ENCODE assay signal across 10 cellular contexts in the genomic region with DNA sequence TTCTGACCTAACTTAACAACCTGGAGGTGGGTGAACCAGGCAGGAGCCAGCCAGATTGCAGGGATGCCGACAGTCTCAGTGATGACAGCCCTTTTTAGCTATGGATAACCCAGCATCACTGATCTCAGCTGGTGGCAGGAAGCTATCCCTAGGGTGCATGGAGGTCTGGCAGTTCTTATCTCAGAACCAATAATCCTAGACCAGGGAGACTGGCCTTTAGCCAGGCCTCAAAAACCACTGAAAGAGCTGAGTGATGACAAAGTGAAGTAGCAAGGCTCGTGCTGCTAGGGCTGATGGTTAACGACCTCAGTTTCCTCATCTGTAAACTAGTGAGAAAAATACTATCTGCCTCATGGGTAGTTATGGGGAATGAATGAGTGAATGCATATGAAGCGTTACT.
DNase-seq lines count a peak whose midpoint lies in the region; FAIRE-seq and TF ChIP-seq lines count a peak whose summit lies in the region.
"Had no signal": no experiment of that assay in that cellular context is flagged by ENCODE, and none has a peak within 500 bp of the region (broad histone marks: within the 10 kb centered on the region; RNA-seq: fewer than 3 reads in every experiment).

No MANE protein-coding gene starts in this region.

- H3K27ac ChIP-seq in vagina (no peak overlapping the region), small intestine (ENCODE audit: low read depth in 1 of 2, low read length in 1 of 2) (no peak overlapping the region)
- H3K27ac ChIP-seq: heart left ventricle, thoracic aorta had no signal

- no peaks in the 10 kb centered on the region for H3K27me3 ChIP-seq in vagina
- no peaks in the 10 kb centered on the region for H3K27me3 ChIP-seq in small intestine (ENCODE audit: control insufficient read depth in 2 of 2, insufficient read depth in 2 of 2, low read length in 2 of 2)
- H3K27me3 ChIP-seq: heart left ventricle had no signal

- peak; percentile 43 for DNase-seq in D341Med (ENCODE audit: low spot score)
- peak; percentile 21 for DNase-seq in HK-2 (ENCODE audit: unreplicated experiment)
- no peak for DNase-seq in activated T-helper 1 cell treated with anti-CD3 and anti-CD28 coated beads, Interleukin-12 subunit alpha, Interleukin-12 subunit beta, Interleukin-2, Interleukin-4 antibody, amounts not matched to agents 30 ng/mL and 10 ng/mL and 1 ng/mL, durations not matched to agents 14 hours and 24 hours and 36 hours (ENCODE audit: low spot score)
- DNase-seq in myocyte (ENCODE audit: low read depth) = peak; percentile 46
- DNase-seq in vagina (ENCODE audit: extremely low spot score in 2 of 2) = no peak
- no peak for DNase-seq in small intestine
- DNase-seq in endothelial cell (ENCODE audit: low spot score) = no peak
- DNase-seq: heart left ventricle, NCI-H1105 treated with DMSO at 0.1 percent for 48 hours had no signal

- no peak overlapping the region for H3K27ac Mint-ChIP-seq in activated T-helper 1 cell treated with anti-CD3 and anti-CD28 coated beads, Interleukin-12 subunit alpha, Interleukin-12 subunit beta, Interleukin-2, Interleukin-4 antibody, amounts not matched to agents 30 ng/mL and 10 ng/mL and 1 ng/mL, durations not matched to agents 14 hours and 24 hours and 36 hours
- H3K27ac Mint-ChIP-seq in endothelial cell (ENCODE audit: unreplicated experiment) = no peak overlapping the region

- H3K27me3 Mint-ChIP-seq in activated T-helper 1 cell treated with anti-CD3 and anti-CD28 coated beads, Interleukin-12 subunit alpha, Interleukin-12 subunit beta, Interleukin-2, Interleukin-4 antibody, amounts not matched to agents 30 ng/mL and 10 ng/mL and 1 ng/mL, durations not matched to agents 14 hours and 24 hours and 36 hours (ENCODE audit: insufficient read depth) = peaks cover 6% of the 10 kb centered on the region
- H3K27me3 Mint-ChIP-seq in endothelial cell (ENCODE audit: unreplicated experiment) = no peaks in the 10 kb centered on the region

- peaks cover 32% of the 10 kb centered on the region for H3K4me1 ChIP-seq in vagina
- H3K4me1 ChIP-seq in small intestine (ENCODE audit: control insufficient read depth in 2 of 2, insufficient read depth in 1 of 2, low read depth in 1 of 2, low read length in 1 of 2) = peaks cover 4 to 7% of the 10 kb centered on the region in 2 donors

- TF ChIP-seq CTCF in vagina (IDR thresholded peaks at IDR 0.05) (no peak), endothelial cell (IDR thresholded peaks at IDR 0.05; ENCODE audit: unreplicated experiment) (no peak)

- peak overlapping the region; percentile 41 for H3K4me3 Mint-ChIP-seq in activated T-helper 1 cell treated with anti-CD3 and anti-CD28 coated beads, Interleukin-12 subunit alpha, Interleukin-12 subunit beta, Interleukin-2, Interleukin-4 antibody, amounts not matched to agents 30 ng/mL and 10 ng/mL and 1 ng/mL, durations not matched to agents 14 hours and 24 hours and 36 hours
- no peak overlapping the region for H3K4me3 Mint-ChIP-seq in endothelial cell (ENCODE audit: unreplicated experiment)

- TF ChIP-seq POLR2A in vagina (IDR thresholded peaks at IDR 0.05) = no peak

- H3K36me3 ChIP-seq in vagina = no peaks in the 10 kb centered on the region
- H3K36me3 ChIP-seq in small intestine (ENCODE audit: control insufficient read depth in 2 of 2, insufficient read depth in 2 of 2, low read length in 2 of 2) = no peaks in the 10 kb centered on the region
- H3K36me3 ChIP-seq: heart left ventricle, thoracic aorta had no signal

- peaks cover 46% of the 10 kb centered on the region for H3K4me1 Mint-ChIP-seq in activated T-helper 1 cell treated with anti-CD3 and anti-CD28 coated beads, Interleukin-12 subunit alpha, Interleukin-12 subunit beta, Interleukin-2, Interleukin-4 antibody, amounts not matched to agents 30 ng/mL and 10 ng/mL and 1 ng/mL, durations not matched to agents 14 hours and 24 hours and 36 hours (ENCODE audit: low read depth)
- peaks cover 20% of the 10 kb centered on the region for H3K4me1 Mint-ChIP-seq in endothelial cell (ENCODE audit: unreplicated experiment)

- no peak for FAIRE-seq in small intestine (lab: Jason Lieb, UNC)

- intact Hi-C loops in activated T-helper 1 cell treated with anti-CD3 and anti-CD28 coated beads, Interleukin-12 subunit alpha, Interleukin-12 subunit beta, Interleukin-2, Interleukin-4 antibody, amounts not matched to agents 30 ng/mL and 10 ng/mL and 1 ng/mL, durations not matched to agents 14 hours and 24 hours and 36 hours (cut with micrococcal nuclease) = no loop called here
- intact Hi-C loops in vagina (cut with DNase I) = no loop called here

- H3K4me3 ChIP-seq in vagina (no peak overlapping the region), small intestine (ENCODE audit: low read depth in 1 of 2, low read length in 2 of 2) (no peak overlapping the region)
- H3K4me3 ChIP-seq: heart left ventricle, thoracic aorta had no signal

- H3K9me3 ChIP-seq in vagina = no peaks in the 10 kb centered on the region
- no peaks in the 10 kb centered on the region for H3K9me3 ChIP-seq in small intestine (ENCODE audit: control insufficient read depth, low read depth)
- H3K9me3 ChIP-seq: heart left ventricle, thoracic aorta had no signal

- peaks cover 8% of the 10 kb centered on the region for H3K36me3 Mint-ChIP-seq in activated T-helper 1 cell treated with anti-CD3 and anti-CD28 coated beads, Interleukin-12 subunit alpha, Interleukin-12 subunit beta, Interleukin-2, Interleukin-4 antibody, amounts not matched to agents 30 ng/mL and 10 ng/mL and 1 ng/mL, durations not matched to agents 14 hours and 24 hours and 36 hours (ENCODE audit: low read depth)
- peaks cover 4% of the 10 kb centered on the region for H3K36me3 Mint-ChIP-seq in endothelial cell (ENCODE audit: low read depth, unreplicated experiment)

- WGBS in small intestine, 3 donors = 57 to 66% (median 59%) methylated on average over 4 of the region's 4 CpGs

- H3K9me3 Mint-ChIP-seq in activated T-helper 1 cell treated with anti-CD3 and anti-CD28 coated beads, Interleukin-12 subunit alpha, Interleukin-12 subunit beta, Interleukin-2, Interleukin-4 antibody, amounts not matched to agents 30 ng/mL and 10 ng/mL and 1 ng/mL, durations not matched to agents 14 hours and 24 hours and 36 hours = no peaks in the 10 kb centered on the region
- H3K9me3 Mint-ChIP-seq in endothelial cell (ENCODE audit: unreplicated experiment) = no peaks in the 10 kb centered on the region

Comparison
In these comparisons a context has a peak if more than half of its experiments do, and no peak if none do; other contexts are left out.
1. DNase-seq: peak in D341Med (single experiment), HK-2 (single experiment) and myocyte (single experiment); none in activated T-helper 1 cell treated with anti-CD3 and anti-CD28 coated beads, Interleukin-12 subunit alpha, Interleukin-12 subunit beta, Interleukin-2, Interleukin-4 antibody, amounts not matched to agents 30 ng/mL and 10 ng/mL and 1 ng/mL, durations not matched to agents 14 hours and 24 hours and 36 hours (single experiment), vagina (0 of 2), small intestine (single experiment) and endothelial cell (single experiment).